ENCODE assay signal across 1 cellular context in the genomic region with DNA sequence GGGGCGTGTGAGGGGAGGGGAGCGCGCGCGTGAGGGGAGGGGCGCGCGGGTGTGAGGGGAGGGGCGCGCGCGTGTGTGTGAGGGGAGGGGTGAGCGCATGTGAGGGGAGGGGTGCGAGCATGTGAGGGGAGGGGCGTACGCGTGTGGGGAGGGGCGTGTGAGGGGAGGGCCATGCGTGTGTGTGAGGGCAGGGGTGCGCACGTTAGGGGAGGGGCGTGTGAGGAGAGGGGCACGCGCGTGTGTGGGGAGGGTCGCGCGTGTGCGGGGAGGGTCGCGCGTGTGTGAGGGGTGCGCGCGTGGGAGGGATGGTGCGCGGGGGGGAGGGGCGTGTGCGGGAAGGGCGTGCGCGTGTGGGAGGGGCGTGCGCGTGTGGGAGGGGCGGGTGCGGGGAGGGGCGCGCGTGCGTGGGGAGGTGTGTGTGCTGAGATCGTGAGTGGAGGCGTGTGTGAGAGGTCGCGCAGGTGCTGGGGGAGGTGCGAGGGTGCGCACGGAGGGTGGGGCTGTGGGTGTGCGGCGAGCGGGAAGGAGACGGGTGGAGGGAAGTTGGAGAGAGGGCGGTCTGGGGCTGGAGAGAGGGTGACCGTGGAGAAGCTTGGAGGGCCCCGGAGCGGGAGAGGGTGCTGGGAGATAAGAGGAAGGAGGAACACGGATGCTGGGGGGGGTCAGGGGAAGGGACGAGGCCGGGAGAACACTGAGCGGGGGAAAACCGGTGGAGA.
TF ChIP-seq lines count a peak whose summit lies in the region.

No MANE protein-coding gene starts in this region.

TF ChIP-seq in SK-N-SH treated with all-trans-retinoic acid at 6 μM for 48 hours, 23 proteins besides CTCF, POLR2A, EP300 and RAD21 (continued from another document):
- TF ChIP-seq RARB (CRISPR knock-in tag; IDR thresholded peaks at IDR 0.05) (no peak), ESRRG (CRISPR knock-in tag; IDR thresholded peaks at IDR 0.05) (no peak), PPARA (CRISPR knock-in tag; IDR thresholded peaks at IDR 0.05; ENCODE audit: borderline replicate concordance) (no peak)
- TF ChIP-seq, protein P1, sequence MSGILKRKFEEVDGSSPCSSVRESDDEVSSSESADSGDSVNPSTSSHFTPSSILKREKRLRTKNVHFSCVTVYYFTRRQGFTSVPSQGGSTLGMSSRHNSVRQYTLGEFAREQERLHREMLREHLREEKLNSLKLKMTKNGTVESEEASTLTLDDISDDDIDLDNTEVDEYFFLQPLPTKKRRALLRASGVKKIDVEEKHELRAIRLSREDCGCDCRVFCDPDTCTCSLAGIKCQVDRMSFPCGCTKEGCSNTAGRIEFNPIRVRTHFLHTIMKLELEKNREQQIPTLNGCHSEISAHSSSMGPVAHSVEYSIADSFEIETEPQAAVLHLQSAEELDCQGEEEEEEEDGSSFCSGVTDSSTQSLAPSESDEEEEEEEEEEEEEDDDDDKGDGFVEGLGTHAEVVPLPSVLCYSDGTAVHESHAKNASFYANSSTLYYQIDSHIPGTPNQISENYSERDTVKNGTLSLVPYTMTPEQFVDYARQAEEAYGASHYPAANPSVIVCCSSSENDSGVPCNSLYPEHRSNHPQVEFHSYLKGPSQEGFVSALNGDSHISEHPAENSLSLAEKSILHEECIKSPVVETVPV (CRISPR knock-in tag; IDR thresholded peaks at IDR 0.05): no peak
TF ChIP-seq in SK-N-SH treated with all-trans-retinoic acid at 6 μM for 48 hours: peak in this region for 0.
